In the genomic region with DNA sequence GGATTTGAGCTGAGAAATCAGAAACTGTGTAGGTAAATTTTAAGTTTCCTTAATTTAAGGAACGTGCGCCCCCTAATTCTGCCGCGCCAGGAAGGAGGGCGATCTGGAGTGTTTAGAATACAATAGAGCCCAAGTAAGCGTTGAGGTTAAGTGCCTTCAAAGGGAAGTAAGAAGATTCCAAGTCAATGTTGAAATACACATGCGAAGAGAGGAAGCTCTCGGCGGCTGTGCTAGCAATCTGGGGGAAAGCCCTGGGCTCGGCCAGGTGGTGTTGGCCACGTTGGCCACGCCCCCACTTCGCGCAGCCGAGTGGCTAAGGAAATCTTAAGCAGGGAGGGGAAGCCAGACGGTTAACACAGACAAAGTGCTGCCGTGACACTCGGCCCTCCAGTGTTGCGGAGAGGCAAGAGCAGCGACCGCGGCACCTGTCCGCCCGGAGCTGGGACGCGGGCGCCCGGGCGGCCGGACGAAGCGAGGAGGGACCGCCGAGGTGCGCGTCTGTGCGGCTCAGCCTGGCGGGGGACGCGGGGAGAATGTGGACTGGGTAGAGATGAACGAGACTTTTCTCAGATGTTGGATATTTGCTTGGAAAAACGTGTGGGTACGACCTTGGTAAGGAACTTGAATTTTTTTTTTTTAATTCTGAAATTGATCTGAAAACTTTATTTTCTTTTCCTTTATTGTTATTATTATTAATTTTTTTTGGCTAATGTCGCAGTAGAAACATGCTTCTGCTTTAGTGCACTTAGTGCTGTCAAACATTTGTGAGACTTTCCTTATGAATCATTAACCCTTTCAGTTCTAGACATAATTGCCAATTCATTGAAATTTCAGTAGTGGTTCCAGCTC, we compare ENCODE assay signal across 8 cellular contexts. TPM values are rescaled to one million over a fixed set of nuclear protein-coding genes. Genes with fewer than 3 reads are reported as not detected.
DNase-seq lines count a peak whose midpoint lies in the region; ATAC-seq and TF ChIP-seq lines count a peak whose summit lies in the region.

A gene (plus strand): TSS at position 353 of the 849 bp plus-strand sequence. CDS start 218 bp downstream, at position 571.

- H3K4me2 ChIP-seq in DOHH2 (ENCODE audit: low read length) = peak within 1 kb of the TSS; percentile 68

- in situ Hi-C loops in KBM-7 (cut with MboI; ENCODE audit: low pct_unique_long_range_greater_than_20kb, low sequenced_read_pairs) = no loop called here

- H3F3A ChIP-seq in DOHH2 (ENCODE audit: control insufficient read depth, insufficient read depth) = peaks cover 11% of the 10 kb centered on the region

- H3K4me1 ChIP-seq in DOHH2 (ENCODE audit: control insufficient read depth, low read length) = peaks cover 38% of the 10 kb centered on the region
- H3K4me1 ChIP-seq in foreskin keratinocyte = peaks cover 56% of the 10 kb centered on the region
- H3K4me1 ChIP-seq in thoracic aorta (ENCODE audit: control insufficient read depth in 1 of 2, low read depth in 2 of 2) = peaks cover 8 to 26% of the 10 kb centered on the region in 2 donors

- peak; percentile 81 for TF ChIP-seq POLR2A in Raji (IDR thresholded peaks at IDR 0.05; ENCODE audit: insufficient read depth, low read depth, low read length)

- ATAC-seq in GM21717 (IDR thresholded peaks at IDR 0.05; ENCODE audit: unreplicated experiment) = peak; percentile 69
- ATAC-seq in foreskin keratinocyte = peak; percentile 84
- no peak for ATAC-seq in thoracic aorta (ENCODE audit: insufficient number of reproducible peaks, low FRiP score, low read depth)

- no peaks in the 10 kb centered on the region for H3K36me3 ChIP-seq in DOHH2 (ENCODE audit: control insufficient read depth, low read length)
- H3K36me3 ChIP-seq in thoracic aorta = no peaks in the 10 kb centered on the region

- H3K79me2 ChIP-seq in DOHH2 (ENCODE audit: control insufficient read depth, low read length) = no peaks in the 10 kb centered on the region

- H3K27ac ChIP-seq in DOHH2 (ENCODE audit: low read depth, low read length) (peak within 1 kb of the TSS; percentile 32), foreskin keratinocyte (peak within 1 kb of the TSS; percentile 99), thoracic aorta (peak within 1 kb of the TSS in 1 of 2 donors; percentile 26)

- H3K4me3 ChIP-seq in DOHH2 (ENCODE audit: low read length) (peak within 1 kb of the TSS; percentile 57), thoracic aorta (peak within 1 kb of the TSS; percentile 69)

- peak; percentile 97 for DNase-seq in KBM-7
- peak; percentile 79 for DNase-seq in activated T-helper 9 cell treated with anti-CD3 and anti-CD28 coated beads, Interleukin-2, amount 50 U/mL, for 16 hours (ENCODE audit: low read depth)
- DNase-seq in foreskin keratinocyte = peak; percentile 81 to 91
- peak; percentile 28 for DNase-seq in occipital lobe (lab: John Stamatoyannopoulos, UW)
- DNase-seq in thoracic aorta (ENCODE audit: low spot score) = no peak

- H3K9me3 ChIP-seq in DOHH2 (ENCODE audit: control insufficient read depth, insufficient read depth, low read length) = no peaks in the 10 kb centered on the region
- no peaks in the 10 kb centered on the region for H3K9me3 ChIP-seq in thoracic aorta

- H4K20me1 ChIP-seq in DOHH2 (ENCODE audit: control insufficient read depth, insufficient read depth, low read depth, low read length) = no peaks in the 10 kb centered on the region

- peak; percentile 31 for TF ChIP-seq CTCF in DOHH2 (IDR thresholded peaks at IDR 0.05; ENCODE audit: low read depth, low read length, poor library complexity, severe bottlenecking)
- TF ChIP-seq CTCF in foreskin keratinocyte (conservative IDR thresholded peaks at IDR 0.05) = peak; percentile 61
- no peak for TF ChIP-seq CTCF in thoracic aorta (IDR thresholded peaks at IDR 0.05)

- H3K9me2 ChIP-seq in DOHH2 (replicated peaks; ENCODE audit: control insufficient read depth, low read length) = no peaks in the 10 kb centered on the region

- H3K27me3 ChIP-seq in DOHH2 (ENCODE audit: control insufficient read depth, low read length) = peaks cover 48% of the 10 kb centered on the region
- no peaks in the 10 kb centered on the region for H3K27me3 ChIP-seq in foreskin keratinocyte
- H3K27me3 ChIP-seq in thoracic aorta (replicated peaks; ENCODE audit: insufficient read depth) = peaks cover 4% of the 10 kb centered on the region

RNA-seq across cellular contexts. Expression of the gene that starts here (rescaled TPM):
- 10.1 and 19.6 TPM in 2 replicates for total RNA-seq in foreskin keratinocyte
- 3.4 and 5.9 TPM in 2 replicates for polyA plus RNA-seq in foreskin keratinocyte
- total RNA-seq in occipital lobe = 1.4 TPM
- total RNA-seq in thoracic aorta = 1 to 10 TPM; 4.1 to 7.9 TPM
